ENCODE assay signal across 9 cellular contexts in the genomic region with DNA sequence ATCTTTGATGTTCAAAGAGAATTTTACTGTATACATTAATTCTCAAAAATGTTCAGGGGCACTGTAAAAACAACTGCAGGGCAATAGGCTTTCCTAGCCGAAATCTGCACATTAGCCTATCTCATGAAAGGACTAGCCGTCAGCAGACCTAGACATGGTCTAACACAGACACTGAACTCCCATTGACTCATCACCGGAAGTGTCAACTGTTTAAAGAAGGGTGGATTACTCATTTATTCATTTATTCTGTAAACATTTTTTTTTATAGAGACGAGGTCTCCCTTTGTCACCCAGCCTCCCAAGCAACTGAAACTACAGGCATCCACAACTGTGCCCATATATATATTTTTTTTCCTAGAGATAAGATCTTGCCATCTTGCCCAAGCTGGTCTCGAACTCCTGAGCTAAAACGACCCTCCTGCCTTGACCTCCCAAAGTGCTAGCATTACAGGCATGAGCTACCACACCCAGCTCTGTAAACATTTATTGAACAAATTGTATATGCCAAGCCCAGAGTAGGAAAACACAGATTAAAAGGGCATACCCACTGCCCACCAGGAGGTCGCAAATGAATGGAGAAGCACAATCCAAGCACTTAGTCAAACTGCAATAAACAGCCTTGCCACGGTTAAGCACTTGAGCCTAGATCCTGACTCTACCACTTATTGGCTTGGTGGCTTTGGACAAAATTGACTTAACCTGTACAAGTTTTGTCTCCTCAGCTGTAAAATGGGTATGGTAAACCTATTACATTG. TPM values are rescaled to one million over a fixed set of nuclear protein-coding genes. Genes with fewer than 3 reads are reported as not detected.
A peak's percentile ranks its signal among the peaks of the same experiment; 100 is the strongest.
DNase-seq lines count a peak whose midpoint lies in the region; ATAC-seq and TF ChIP-seq lines count a peak whose summit lies in the region.
"Had no signal": no experiment of that assay in that cellular context is flagged by ENCODE, and none has a peak within 500 bp of the region (broad histone marks: within the 10 kb centered on the region; RNA-seq: fewer than 3 reads in every experiment).

No MANE protein-coding gene starts in this region.

- H3F3A ChIP-seq in SU-DHL-6 (ENCODE audit: insufficient read depth) = peaks cover 18% of the 10 kb centered on the region; the same call in 1 of the 2 replicates

- no peak for TF ChIP-seq CTCF in SU-DHL-6 (IDR thresholded peaks at IDR 0.05; ENCODE audit: insufficient read depth, low read length, poor library complexity, severe bottlenecking)

- H3K36me3 ChIP-seq in SU-DHL-6 (ENCODE audit: low read length) = no peaks in the 10 kb centered on the region

- peak overlapping the region; percentile 41 for H3K4me2 ChIP-seq in SU-DHL-6 (ENCODE audit: low read depth, low read length, poor library complexity, severe bottlenecking)

- H4K20me1 ChIP-seq in SU-DHL-6 (ENCODE audit: low read depth, low read length) = 0 out of 2 replicates have a peak, but pooled peaks cover 4% of the 10 kb centered on the region

- H3K27me3 ChIP-seq in SU-DHL-6 (ENCODE audit: low read length) = no peaks in the 10 kb centered on the region

- no peaks in the 10 kb centered on the region for H3K9me3 Mint-ChIP-seq in activated T-cell treated with anti-CD3 and anti-CD28 coated beads, Interleukin-2, amount 50 U/mL, for 4 hours
- H3K9me3 Mint-ChIP-seq: neural crest cell had no signal

- H3K9me2 ChIP-seq in SU-DHL-6 (replicated peaks; ENCODE audit: insufficient read depth, low read length) = no peaks in the 10 kb centered on the region

- no peak overlapping the region for H3K4me3 ChIP-seq in SU-DHL-6 (ENCODE audit: insufficient read depth, low read length, poor library complexity, severe bottlenecking)

- peak; percentile 74 to 90 for ATAC-seq in activated T-cell treated with anti-CD3 and anti-CD28 coated beads, Interleukin-2, amount 50 U/mL, for 4 hours
- peak; percentile 82 for ATAC-seq in HG03103 (IDR thresholded peaks at IDR 0.05; ENCODE audit: low read depth, unreplicated experiment)
- no peak for ATAC-seq in HG03457 (IDR thresholded peaks at IDR 0.05; ENCODE audit: unreplicated experiment)

- H3K4me1 Mint-ChIP-seq in activated T-cell treated with anti-CD3 and anti-CD28 coated beads, Interleukin-2, amount 50 U/mL, for 4 hours (ENCODE audit: low read depth) = peaks cover 27% of the 10 kb centered on the region

- H3K27ac ChIP-seq in SU-DHL-6 (ENCODE audit: low read depth, low read length) = peak overlapping the region; percentile 43

- H3K4me3 Mint-ChIP-seq in activated T-cell treated with anti-CD3 and anti-CD28 coated beads, Interleukin-2, amount 50 U/mL, for 4 hours = no peak overlapping the region
- H3K4me3 Mint-ChIP-seq: neural crest cell had no signal

- no peak overlapping the region for H2AFZ ChIP-seq in SU-DHL-6 (ENCODE audit: low read depth, low read length, severe bottlenecking)

- H3K79me2 ChIP-seq in SU-DHL-6 (ENCODE audit: insufficient read depth, low read length) = peaks cover 100% of the 10 kb centered on the region

- H3K36me3 Mint-ChIP-seq in activated T-cell treated with anti-CD3 and anti-CD28 coated beads, Interleukin-2, amount 50 U/mL, for 4 hours (ENCODE audit: insufficient read depth) = peaks cover 3% of the 10 kb centered on the region

- no peaks in the 10 kb centered on the region for H3K9me3 ChIP-seq in SU-DHL-6 (ENCODE audit: insufficient read depth, low read length)

- H3K27me3 Mint-ChIP-seq in activated T-cell treated with anti-CD3 and anti-CD28 coated beads, Interleukin-2, amount 50 U/mL, for 4 hours (ENCODE audit: low read depth) = no peaks in the 10 kb centered on the region

- H3K9ac ChIP-seq in SU-DHL-6 (ENCODE audit: low read length) = no peak overlapping the region

- DNase-seq in activated T-cell treated with anti-CD3 and anti-CD28 coated beads, Interleukin-2, amount 50 U/mL, for 4 hours = peak; percentile 7
- DNase-seq in activated T-cell treated with anti-CD3 and anti-CD28 coated beads for 4 hours (no peak), myocyte (ENCODE audit: low read depth) (peak; percentile 57), D341Med (ENCODE audit: low spot score) (no peak), NCI-H1436 (lab: John Stamatoyannopoulos, UW) (no peak)

RNA-seq across cellular contexts. Expression of gene RAB30, which starts 26.6 kb away (rescaled TPM):
- total RNA-seq in activated T-cell treated with anti-CD3 and anti-CD28 coated beads, Interleukin-2, amount 50 U/mL, for 4 hours = 10 to 100 TPM; 10.5 to 12.4 (median 11.3) TPM
- 13.6 and 23.0 TPM in 2 replicates for total RNA-seq in myocyte
- polyA plus RNA-seq in myocyte (2012) = 10.0 TPM

Comparison
In these comparisons a context has a peak if more than half of its experiments do, and no peak if none do; other contexts are left out.
1. DNase-seq: peak in activated T-cell treated with anti-CD3 and anti-CD28 coated beads, Interleukin-2, amount 50 U/mL, for 4 hours (single experiment) and myocyte (single experiment); none in activated T-cell treated with anti-CD3 and anti-CD28 coated beads for 4 hours (single experiment), D341Med (single experiment) and NCI-H1436 (single experiment).